ENCODE assay signal across 21 cellular contexts in genomic region chr2:130928385-130928784, GRCh38.
"Had no signal": no experiment of that assay in that cellular context is flagged by ENCODE, and none has a peak within 500 bp of the region (broad histone marks: within the 10 kb centered on the region; RNA-seq: fewer than 3 reads in every experiment).

No MANE protein-coding gene starts in this region.

- H3K9ac ChIP-seq: SK-N-SH had no signal

- H3K27ac Mint-ChIP-seq: T-cell had no signal

- H3K36me3 Mint-ChIP-seq: T-cell had no signal

- H3K4me3 Mint-ChIP-seq: T-cell had no signal

- ATAC-seq: Panc1, PC-3, T-cell had no signal

- DNase-seq: KBM-7, MV-4-11, NCI-H1048, NCI-H1105, NCI-H1417, NCI-H1436 treated with DMSO at 0.1 percent for 48 hours, NCI-H1694, NCI-H187 treated with DMSO at 0.1 percent for 48 hours, NCI-H2029 treated with DMSO at 0.1 percent for 48 hours, NCI-H2107, NCI-H2227 treated with DMSO at 0.1 percent for 48 hours, NCI-H524 treated with DMSO at 0.1 percent for 48 hours, NCI-H69, NCI-H774, PC-3, SHP77, SK-N-SH, SW 1271, T-cell had no signal

- H3K4me1 Mint-ChIP-seq: T-cell had no signal

- H3K4me2 ChIP-seq: SK-N-SH had no signal

- H3K9me3 ChIP-seq: SK-N-SH had no signal

- H3K27ac ChIP-seq: RWPE1 had no signal
